8 cellular contexts compared by ENCODE assay signal in genomic region chr18:48538531-48539405, GRCh38. TPM values are rescaled to one million over a fixed set of nuclear protein-coding genes. Genes with fewer than 3 reads are reported as not detected.
DNase-seq lines count a peak whose midpoint lies in the region; ATAC-seq and TF ChIP-seq lines count a peak whose summit lies in the region.

Gene CTIF (plus strand): TSS chr18:48539031. CDS start chr18:48619566, 80,535 bp downstream.

- H3K27me3 ChIP-seq in GM06990 (replicated peaks; ENCODE audit: control insufficient read depth, insufficient read depth, low read length) (no peaks in the 10 kb centered on the region; the same call in 1 of the 2 replicates), tibial artery (no peaks in the 10 kb centered on the region)

- peaks cover 0 to 32% (median 14%) of the 10 kb centered on the region in 4 donors for H3K4me1 ChIP-seq in tibial artery

- no peaks in the 10 kb centered on the region for H3K9me3 Mint-ChIP-seq in HFFc6
- no peaks in the 10 kb centered on the region for H3K9me3 Mint-ChIP-seq in activated naive CD8-positive, alpha-beta T cell treated with anti-CD3 and anti-CD28 coated beads, Interleukin-2, amount 50 U/mL, for 24 hours

- no peak for TF ChIP-seq POLR2A in NB4 (IDR thresholded peaks at IDR 0.05; ENCODE audit: extremely low read depth, insufficient read length)

- peak; percentile 77 for ATAC-seq in activated naive CD8-positive, alpha-beta T cell treated with anti-CD3 and anti-CD28 coated beads, Interleukin-2, amount 50 U/mL, for 24 hours
- ATAC-seq in omental fat pad (ENCODE audit: low FRiP score): peak; percentile 91

- DNase-seq in GM06990 (ENCODE audit: extremely low read depth, insufficient read length) (peak; percentile 33), HFFc6 (peak; percentile 96), NB4 (ENCODE audit: low read depth) (peak; percentile 90), SK-N-MC (ENCODE audit: low read depth, low spot score) (peak; percentile 90), head of caudate nucleus (peak; percentile 95 to 100 (median 98)), omental fat pad (ENCODE audit: low spot score) (peak; percentile 93), tibial artery (peak; percentile 99)
- DNase-seq in activated naive CD8-positive, alpha-beta T cell treated with anti-CD3 and anti-CD28 coated beads, Interleukin-2, amount 50 U/mL, for 24 hours: peak; percentile 74

- TF ChIP-seq CTCF in GM06990 (IDR thresholded peaks at IDR 0.05; ENCODE audit: insufficient read depth, low read length, poor library complexity, severe bottlenecking) (no peak), HFFc6 (IDR thresholded peaks at IDR 0.05) (no peak), NB4 (IDR thresholded peaks at IDR 0.05; ENCODE audit: low read depth, low read length) (no peak), omental fat pad (IDR thresholded peaks at IDR 0.05) (no peak), tibial artery (IDR thresholded peaks at IDR 0.05) (peak in 1 of 2 experiments; percentile 4)

- no peaks in the 10 kb centered on the region for H3K9me3 ChIP-seq in SK-N-MC (ENCODE audit: low read depth, low read length)
- H3K9me3 ChIP-seq in tibial artery: no peaks in the 10 kb centered on the region

- peaks cover 4% of the 10 kb centered on the region for H3K36me3 Mint-ChIP-seq in HFFc6 (ENCODE audit: low read depth)
- H3K36me3 Mint-ChIP-seq in activated naive CD8-positive, alpha-beta T cell treated with anti-CD3 and anti-CD28 coated beads, Interleukin-2, amount 50 U/mL, for 24 hours (ENCODE audit: low read depth): no peaks in the 10 kb centered on the region

- H3K4me1 Mint-ChIP-seq in HFFc6 (ENCODE audit: low read depth): peaks cover 62% of the 10 kb centered on the region
- peaks cover 19% of the 10 kb centered on the region for H3K4me1 Mint-ChIP-seq in activated naive CD8-positive, alpha-beta T cell treated with anti-CD3 and anti-CD28 coated beads, Interleukin-2, amount 50 U/mL, for 24 hours

- H3K27ac ChIP-seq in SK-N-MC: 0 out of 2 replicates have a peak within 1 kb of the TSS, but pooled peaks have one; percentile 46
- peak within 1 kb of the TSS; percentile 95 to 97 for H3K27ac ChIP-seq in tibial artery

- peak within 1 kb of the TSS; percentile 95 for H3K4me3 Mint-ChIP-seq in HFFc6
- peak within 1 kb of the TSS; percentile 75 for H3K4me3 Mint-ChIP-seq in activated naive CD8-positive, alpha-beta T cell treated with anti-CD3 and anti-CD28 coated beads, Interleukin-2, amount 50 U/mL, for 24 hours

- intact Hi-C loops in head of caudate nucleus (cut with DNase I) (loop anchor here (5.0 kb wide), 1 partner anchor 61 kb away; no protein-coding TSS in a partner anchor), tibial artery (cut with DNase I; ENCODE audit: low total_unique reads) (loop anchor here (5.0 kb wide), 1 partner anchor 74 kb away; no protein-coding TSS in a partner anchor)

- H3K27me3 Mint-ChIP-seq in HFFc6 (ENCODE audit: insufficient read depth): peaks cover 3% of the 10 kb centered on the region; the same call in 1 of the 2 replicates
- H3K27me3 Mint-ChIP-seq in activated naive CD8-positive, alpha-beta T cell treated with anti-CD3 and anti-CD28 coated beads, Interleukin-2, amount 50 U/mL, for 24 hours: peaks cover 23% of the 10 kb centered on the region

- no peaks in the 10 kb centered on the region; the same call in 1 of the 2 replicates for H3K36me3 ChIP-seq in GM06990 (ENCODE audit: control insufficient read depth, insufficient read depth, low read length)
- H3K36me3 ChIP-seq in SK-N-MC (ENCODE audit: insufficient read depth, low read length): no peaks in the 10 kb centered on the region
- no peaks in the 10 kb centered on the region for H3K36me3 ChIP-seq in tibial artery

- H3K4me3 ChIP-seq in GM06990 (replicated peaks; ENCODE audit: low read depth, low read length) (peak within 1 kb of the TSS; percentile 86), NB4 (ENCODE audit: low read depth, low read length) (peak within 1 kb of the TSS; percentile 54), SK-N-MC (peak within 1 kb of the TSS; percentile 80), tibial artery (peak within 1 kb of the TSS; percentile 90 to 97)

- peak within 1 kb of the TSS; percentile 90 for H3K27ac Mint-ChIP-seq in HFFc6
- no peak within 1 kb of the TSS for H3K27ac Mint-ChIP-seq in activated naive CD8-positive, alpha-beta T cell treated with anti-CD3 and anti-CD28 coated beads, Interleukin-2, amount 50 U/mL, for 24 hours

- peak within 1 kb of the TSS; percentile 79 for H3K9ac ChIP-seq in SK-N-MC (ENCODE audit: insufficient read length)

RNA-seq across cellular contexts. Expression of gene CTIF, which starts in this region (rescaled TPM):
- 100 to 1,000 TPM in 1 of 6 experiments, 10 to 100 TPM in 5; 77.6 to 100 (median 79.2) TPM for total RNA-seq in HFFc6 (2021; fragmentation: NEBNext Ultra II Directional; extraction: Animal tissue kit (Norgen Biotek cat#: 25700))
- 10 to 100 TPM; 57.5 to 94.0 (median 72.4) TPM for total RNA-seq in omental fat pad

Comparison
In these comparisons a context has a peak if more than half of its experiments do, and no peak if none do; other contexts are left out.
1. Peak in every context shown above with its lines: DNase-seq, ATAC-seq, H3K4me3 ChIP-seq and H3K27ac ChIP-seq.
2. DNase-seq: peak in every context shown above with its lines; median percentile 99 in tibial artery; 98 in head of caudate nucleus; 96 in HFFc6; 93 in omental fat pad; 90 in NB4; 90 in SK-N-MC; 74 in activated naive CD8-positive, alpha-beta T cell treated with anti-CD3 and anti-CD28 coated beads, Interleukin-2, amount 50 U/mL, for 24 hours; 33 in GM06990.